In the genomic region with DNA sequence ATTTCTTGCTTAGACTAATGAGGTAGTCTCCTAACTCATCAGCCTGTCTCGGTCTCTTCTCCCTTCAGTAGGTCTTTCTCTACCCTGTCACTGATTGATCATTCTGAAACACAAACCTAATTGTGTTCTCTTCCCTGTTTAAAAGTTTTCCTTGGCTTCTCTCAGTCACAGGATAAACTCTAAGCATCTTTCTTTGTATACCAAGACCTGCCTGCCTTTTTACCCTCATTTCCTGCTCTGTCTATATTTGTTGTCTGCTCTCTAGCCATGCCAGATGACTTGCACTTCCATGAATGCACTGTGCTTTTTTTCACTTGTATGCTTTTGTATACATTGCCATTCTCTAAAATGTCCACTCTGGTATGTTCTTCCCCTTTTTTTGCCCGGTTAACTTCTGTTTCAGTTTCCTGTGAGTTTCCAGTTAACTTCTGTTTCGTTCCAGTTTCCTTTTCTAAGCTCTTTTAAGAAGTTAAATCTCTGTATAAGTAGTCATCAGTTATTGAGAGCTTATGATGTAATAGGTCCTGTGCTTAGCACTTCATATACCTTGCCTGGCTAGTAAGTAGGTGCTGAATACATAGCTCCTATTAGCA, we compare ENCODE assay signal across 8 cellular contexts. TPM values are rescaled to one million over a fixed set of nuclear protein-coding genes. Genes with fewer than 3 reads are reported as not detected.
DNase-seq lines count a peak whose midpoint lies in the region; ATAC-seq, FAIRE-seq and TF ChIP-seq lines count a peak whose summit lies in the region.

No MANE protein-coding gene starts in this region.

- peak; percentile 51 for FAIRE-seq in GM12891 (lab: Jason Lieb, UNC)

- no peak overlapping the region for H2AFZ ChIP-seq in GM23338

- H3K4me1 ChIP-seq in GM23338 (ENCODE audit: insufficient read depth), result peaks cover 7% of the 10 kb centered on the region; the same call in 1 of the 2 replicates
- peaks cover 21% of the 10 kb centered on the region for H3K4me1 ChIP-seq in endocrine pancreas (ENCODE audit: control insufficient read depth, insufficient read depth, low read length)

- H3K27ac Mint-ChIP-seq in GM23338, result no peak overlapping the region
- no peak overlapping the region for H3K27ac Mint-ChIP-seq in immature natural killer cell
- H3K27ac Mint-ChIP-seq in activated CD4-positive, alpha-beta memory T cell treated with anti-CD3 and anti-CD28 coated beads, Interleukin-2, amount 10 ng/mL, durations not matched to agents 7 days and 5 days, result no peak overlapping the region

- no peak for DNase-seq in GM12891 (ENCODE audit: insufficient read length, low spot score)
- no peak for DNase-seq in GM23338 (ENCODE audit: low spot score)
- DNase-seq in MV-4-11 (lab: John Stamatoyannopoulos, UW), result peak; percentile 97
- no peak for DNase-seq in sciatic nerve (ENCODE audit: low spot score)
- no peak for DNase-seq in immature natural killer cell
- DNase-seq in D341Med (ENCODE audit: low spot score), result no peak
- DNase-seq in activated CD4-positive, alpha-beta memory T cell treated with anti-CD3 and anti-CD28 coated beads, Interleukin-2, amount 10 ng/mL, durations not matched to agents 7 days and 5 days, result no peak

- peaks cover 98% of the 10 kb centered on the region for H3K79me2 ChIP-seq in GM23338 (replicated peaks; ENCODE audit: insufficient read depth)

- H4K20me1 ChIP-seq in GM23338 (replicated peaks; ENCODE audit: insufficient read depth), result peaks cover 24% of the 10 kb centered on the region

- POLR2A ChIA-PET in activated CD4-positive, alpha-beta memory T cell treated with anti-CD3 and anti-CD28 coated beads, Interleukin-2, amount 10 ng/mL, durations not matched to agents 7 days and 5 days (lab: Charles Lee), result interaction anchor here (1.1 to 1.7 kb wide), 3 partner anchors 8 to 104 kb away, joined by 3 to 9 read pairs (median 6); no protein-coding TSS in a partner anchor

- TF ChIP-seq POLR2A in GM12891 (IDR thresholded peaks at IDR 0.05; ENCODE audit: low read depth, low read length), result no peak

- H3K4me1 Mint-ChIP-seq in GM23338, result peaks cover 2% of the 10 kb centered on the region; the same call in 1 of the 3 replicates
- H3K4me1 Mint-ChIP-seq in immature natural killer cell, result peaks cover 43 to 53% of the 10 kb centered on the region in 2 donors
- peaks cover 43% of the 10 kb centered on the region for H3K4me1 Mint-ChIP-seq in activated CD4-positive, alpha-beta memory T cell treated with anti-CD3 and anti-CD28 coated beads, Interleukin-2, amount 10 ng/mL, durations not matched to agents 7 days and 5 days

- H3K4me2 ChIP-seq in GM23338, result no peak overlapping the region

- H3K4me3 Mint-ChIP-seq in GM23338, result no peak overlapping the region
- H3K4me3 Mint-ChIP-seq in immature natural killer cell, result no peak overlapping the region
- no peak overlapping the region for H3K4me3 Mint-ChIP-seq in activated CD4-positive, alpha-beta memory T cell treated with anti-CD3 and anti-CD28 coated beads, Interleukin-2, amount 10 ng/mL, durations not matched to agents 7 days and 5 days

- no peak overlapping the region for H3K9ac ChIP-seq in endocrine pancreas (ENCODE audit: control insufficient read depth, insufficient read depth, low read length)

- no peak for ATAC-seq in GM23338
- ATAC-seq in sciatic nerve, result peak; percentile 51

- CTCF ChIA-PET in activated CD4-positive, alpha-beta memory T cell treated with anti-CD3 and anti-CD28 coated beads, Interleukin-2, amount 10 ng/mL, durations not matched to agents 7 days and 5 days (lab: Charles Lee), result interaction anchor here (0.7 to 2.0 kb wide), 2 partner anchors 121 to 561 kb away, joined by 4 to 5 read pairs; no protein-coding TSS in a partner anchor

- H3K27me3 ChIP-seq in GM23338 (ENCODE audit: insufficient read depth), result no peaks in the 10 kb centered on the region
- H3K27me3 ChIP-seq in endocrine pancreas (ENCODE audit: control insufficient read depth, insufficient read depth, low read length), result no peaks in the 10 kb centered on the region

- H3K4me3 ChIP-seq in GM23338, result no peak overlapping the region
- H3K4me3 ChIP-seq in endocrine pancreas (ENCODE audit: control insufficient read depth, insufficient read depth, low read length), result peak overlapping the region; percentile 4

- H3K36me3 ChIP-seq in GM23338 (ENCODE audit: insufficient read depth) (no peaks in the 10 kb centered on the region), endocrine pancreas (ENCODE audit: control insufficient read depth, insufficient read depth, low read length) (no peaks in the 10 kb centered on the region)

- peaks cover 4% of the 10 kb centered on the region for H3K36me3 Mint-ChIP-seq in GM23338 (ENCODE audit: low read depth)
- peaks cover 0 to under 1% (median 0%) of the 10 kb centered on the region in 3 donors for H3K36me3 Mint-ChIP-seq in immature natural killer cell
- peaks cover 10% of the 10 kb centered on the region for H3K36me3 Mint-ChIP-seq in activated CD4-positive, alpha-beta memory T cell treated with anti-CD3 and anti-CD28 coated beads, Interleukin-2, amount 10 ng/mL, durations not matched to agents 7 days and 5 days (ENCODE audit: low read depth)

- intact Hi-C loops in sciatic nerve (cut with DNase I), result no loop called here

- H3K9me3 Mint-ChIP-seq in GM23338 (no peaks in the 10 kb centered on the region), immature natural killer cell (no peaks in the 10 kb centered on the region)
- no peaks in the 10 kb centered on the region for H3K9me3 Mint-ChIP-seq in activated CD4-positive, alpha-beta memory T cell treated with anti-CD3 and anti-CD28 coated beads, Interleukin-2, amount 10 ng/mL, durations not matched to agents 7 days and 5 days

- no peaks in the 10 kb centered on the region for H3K27me3 Mint-ChIP-seq in GM23338 (ENCODE audit: insufficient read depth, low read depth, poor library complexity)
- peaks cover 0 to 2% (median 0%) of the 10 kb centered on the region in 3 donors for H3K27me3 Mint-ChIP-seq in immature natural killer cell (ENCODE audit: low read depth in 3 of 3)
- no peaks in the 10 kb centered on the region for H3K27me3 Mint-ChIP-seq in activated CD4-positive, alpha-beta memory T cell treated with anti-CD3 and anti-CD28 coated beads, Interleukin-2, amount 10 ng/mL, durations not matched to agents 7 days and 5 days

- no peak for TF ChIP-seq CTCF in GM23338 (conservative IDR thresholded peaks at IDR 0.05; ENCODE audit: low read depth in 2 of 2)

- no peaks in the 10 kb centered on the region for H3K9me3 ChIP-seq in endocrine pancreas (ENCODE audit: control insufficient read depth, low read length)

- no peaks in the 10 kb centered on the region for H3F3A ChIP-seq in GM23338 (replicated peaks; ENCODE audit: low read depth)

- H3K27ac ChIP-seq in GM23338 (ENCODE audit: low read depth), result peak overlapping the region; percentile 61; the same call in 1 of the 2 replicates

- H3K9me2 ChIP-seq in GM23338 (ENCODE audit: insufficient read depth), result peaks cover 5% of the 10 kb centered on the region; the same call in 1 of the 2 replicates

TF ChIP-seq in GM12891, 5 proteins besides CTCF, POLR2A, EP300 and RAD21:
- TF ChIP-seq POU2F2 (IDR thresholded peaks at IDR 0.05; ENCODE audit: low read depth, low read length) (no peak), SPI1 (IDR thresholded peaks at IDR 0.05; ENCODE audit: low read depth, low read length) (peak; percentile 51)

TF ChIP-seq in GM23338, 12 proteins besides CTCF, POLR2A, EP300 and RAD21 (continues in another document):
- TF ChIP-seq POLR2AphosphoS5 (IDR thresholded peaks at IDR 0.05; ENCODE audit: low read depth), result no peak
- TF ChIP-seq CREB1 (CRISPR knock-in tag; IDR thresholded peaks at IDR 0.05; ENCODE audit: low read depth), result no peak
- TF ChIP-seq ZNF331 (CRISPR knock-in tag; IDR thresholded peaks at IDR 0.05; ENCODE audit: low read depth), result no peak
- TF ChIP-seq NANOG (IDR thresholded peaks at IDR 0.05; ENCODE audit: borderline replicate concordance), result no peak
- no peak for TF ChIP-seq ZNF114 (CRISPR knock-in tag; IDR thresholded peaks at IDR 0.05)
- no peak for TF ChIP-seq EZH2 (IDR thresholded peaks at IDR 0.05; ENCODE audit: low read depth, unreplicated experiment)
- TF ChIP-seq STAT1 (IDR thresholded peaks at IDR 0.05; ENCODE audit: unreplicated experiment), result no peak
- TF ChIP-seq, protein P1, sequence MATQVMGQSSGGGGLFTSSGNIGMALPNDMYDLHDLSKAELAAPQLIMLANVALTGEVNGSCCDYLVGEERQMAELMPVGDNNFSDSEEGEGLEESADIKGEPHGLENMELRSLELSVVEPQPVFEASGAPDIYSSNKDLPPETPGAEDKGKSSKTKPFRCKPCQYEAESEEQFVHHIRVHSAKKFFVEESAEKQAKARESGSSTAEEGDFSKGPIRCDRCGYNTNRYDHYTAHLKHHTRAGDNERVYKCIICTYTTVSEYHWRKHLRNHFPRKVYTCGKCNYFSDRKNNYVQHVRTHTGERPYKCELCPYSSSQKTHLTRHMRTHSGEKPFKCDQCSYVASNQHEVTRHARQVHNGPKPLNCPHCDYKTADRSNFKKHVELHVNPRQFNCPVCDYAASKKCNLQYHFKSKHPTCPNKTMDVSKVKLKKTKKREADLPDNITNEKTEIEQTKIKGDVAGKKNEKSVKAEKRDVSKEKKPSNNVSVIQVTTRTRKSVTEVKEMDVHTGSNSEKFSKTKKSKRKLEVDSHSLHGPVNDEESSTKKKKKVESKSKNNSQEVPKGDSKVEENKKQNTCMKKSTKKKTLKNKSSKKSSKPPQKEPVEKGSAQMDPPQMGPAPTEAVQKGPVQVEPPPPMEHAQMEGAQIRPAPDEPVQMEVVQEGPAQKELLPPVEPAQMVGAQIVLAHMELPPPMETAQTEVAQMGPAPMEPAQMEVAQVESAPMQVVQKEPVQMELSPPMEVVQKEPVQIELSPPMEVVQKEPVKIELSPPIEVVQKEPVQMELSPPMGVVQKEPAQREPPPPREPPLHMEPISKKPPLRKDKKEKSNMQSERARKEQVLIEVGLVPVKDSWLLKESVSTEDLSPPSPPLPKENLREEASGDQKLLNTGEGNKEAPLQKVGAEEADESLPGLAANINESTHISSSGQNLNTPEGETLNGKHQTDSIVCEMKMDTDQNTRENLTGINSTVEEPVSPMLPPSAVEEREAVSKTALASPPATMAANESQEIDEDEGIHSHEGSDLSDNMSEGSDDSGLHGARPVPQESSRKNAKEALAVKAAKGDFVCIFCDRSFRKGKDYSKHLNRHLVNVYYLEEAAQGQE (IDR thresholded peaks at IDR 0.05; ENCODE audit: unreplicated experiment), result no peak
- TF ChIP-seq EZH2phosphoT487 (IDR thresholded peaks at IDR 0.05; ENCODE audit: unreplicated experiment), result no peak
- no peak for TF ChIP-seq JUNB (IDR thresholded peaks at IDR 0.05; ENCODE audit: unreplicated experiment)

RNA-seq across cellular contexts. Expression of a gene that starts 12.8 kb away (rescaled TPM):
- polyA plus RNA-seq in GM12891 (2012; ENCODE audit: low read depth, missing spikeins), result 8.7 TPM
- 35.0 and 36.4 TPM in 2 replicates for total RNA-seq in GM23338 (2014; rRNA removed; shearing (Covaris generic))
- polyA plus RNA-seq in GM23338 (2016; fragmentation: Nextera tagmentation; extraction: Ambion mirVana) (8.0 and 8.9 TPM in 2 replicates), immature natural killer cell (1 to 10 TPM; 2.0 to 7.2 (median 3.4) TPM)
- 47.4 TPM for total RNA-seq in sciatic nerve
- 10 to 100 TPM; 20.3 to 22.9 TPM for total RNA-seq in activated CD4-positive, alpha-beta memory T cell treated with anti-CD3 and anti-CD28 coated beads, Interleukin-2, amount 10 ng/mL, durations not matched to agents 7 days and 5 days
